1 cellular context compared by ENCODE assay signal in genomic region chr11:11149671-11150459, GRCh38.
TF ChIP-seq lines count a peak whose summit lies in the region.

No MANE protein-coding gene starts in this region.

TF ChIP-seq in GM23338, 12 proteins besides CTCF, POLR2A, EP300 and RAD21:
- TF ChIP-seq ZNF462 (CRISPR knock-in tag; IDR thresholded peaks at IDR 0.05) (no peak), EZH2phosphoT487 (IDR thresholded peaks at IDR 0.05; ENCODE audit: unreplicated experiment) (no peak), ZNF331 (CRISPR knock-in tag; IDR thresholded peaks at IDR 0.05; ENCODE audit: low read depth) (no peak), POLR2AphosphoS5 (IDR thresholded peaks at IDR 0.05; ENCODE audit: low read depth) (no peak), NANOG (IDR thresholded peaks at IDR 0.05; ENCODE audit: borderline replicate concordance) (no peak), STAT1 (IDR thresholded peaks at IDR 0.05; ENCODE audit: unreplicated experiment) (no peak), EZH2 (IDR thresholded peaks at IDR 0.05; ENCODE audit: low read depth, unreplicated experiment) (no peak), CREB1 (CRISPR knock-in tag; IDR thresholded peaks at IDR 0.05; ENCODE audit: low read depth) (no peak), ZNF114 (CRISPR knock-in tag; IDR thresholded peaks at IDR 0.05) (no peak), JUNB (IDR thresholded peaks at IDR 0.05; ENCODE audit: unreplicated experiment) (no peak)
- TF ChIP-seq, protein P1, sequence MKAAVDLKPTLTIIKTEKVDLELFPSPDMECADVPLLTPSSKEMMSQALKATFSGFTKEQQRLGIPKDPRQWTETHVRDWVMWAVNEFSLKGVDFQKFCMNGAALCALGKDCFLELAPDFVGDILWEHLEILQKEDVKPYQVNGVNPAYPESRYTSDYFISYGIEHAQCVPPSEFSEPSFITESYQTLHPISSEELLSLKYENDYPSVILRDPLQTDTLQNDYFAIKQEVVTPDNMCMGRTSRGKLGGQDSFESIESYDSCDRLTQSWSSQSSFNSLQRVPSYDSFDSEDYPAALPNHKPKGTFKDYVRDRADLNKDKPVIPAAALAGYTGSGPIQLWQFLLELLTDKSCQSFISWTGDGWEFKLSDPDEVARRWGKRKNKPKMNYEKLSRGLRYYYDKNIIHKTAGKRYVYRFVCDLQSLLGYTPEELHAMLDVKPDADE (IDR thresholded peaks at IDR 0.05), result no peak
- TF ChIP-seq, protein P2, sequence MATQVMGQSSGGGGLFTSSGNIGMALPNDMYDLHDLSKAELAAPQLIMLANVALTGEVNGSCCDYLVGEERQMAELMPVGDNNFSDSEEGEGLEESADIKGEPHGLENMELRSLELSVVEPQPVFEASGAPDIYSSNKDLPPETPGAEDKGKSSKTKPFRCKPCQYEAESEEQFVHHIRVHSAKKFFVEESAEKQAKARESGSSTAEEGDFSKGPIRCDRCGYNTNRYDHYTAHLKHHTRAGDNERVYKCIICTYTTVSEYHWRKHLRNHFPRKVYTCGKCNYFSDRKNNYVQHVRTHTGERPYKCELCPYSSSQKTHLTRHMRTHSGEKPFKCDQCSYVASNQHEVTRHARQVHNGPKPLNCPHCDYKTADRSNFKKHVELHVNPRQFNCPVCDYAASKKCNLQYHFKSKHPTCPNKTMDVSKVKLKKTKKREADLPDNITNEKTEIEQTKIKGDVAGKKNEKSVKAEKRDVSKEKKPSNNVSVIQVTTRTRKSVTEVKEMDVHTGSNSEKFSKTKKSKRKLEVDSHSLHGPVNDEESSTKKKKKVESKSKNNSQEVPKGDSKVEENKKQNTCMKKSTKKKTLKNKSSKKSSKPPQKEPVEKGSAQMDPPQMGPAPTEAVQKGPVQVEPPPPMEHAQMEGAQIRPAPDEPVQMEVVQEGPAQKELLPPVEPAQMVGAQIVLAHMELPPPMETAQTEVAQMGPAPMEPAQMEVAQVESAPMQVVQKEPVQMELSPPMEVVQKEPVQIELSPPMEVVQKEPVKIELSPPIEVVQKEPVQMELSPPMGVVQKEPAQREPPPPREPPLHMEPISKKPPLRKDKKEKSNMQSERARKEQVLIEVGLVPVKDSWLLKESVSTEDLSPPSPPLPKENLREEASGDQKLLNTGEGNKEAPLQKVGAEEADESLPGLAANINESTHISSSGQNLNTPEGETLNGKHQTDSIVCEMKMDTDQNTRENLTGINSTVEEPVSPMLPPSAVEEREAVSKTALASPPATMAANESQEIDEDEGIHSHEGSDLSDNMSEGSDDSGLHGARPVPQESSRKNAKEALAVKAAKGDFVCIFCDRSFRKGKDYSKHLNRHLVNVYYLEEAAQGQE (IDR thresholded peaks at IDR 0.05; ENCODE audit: unreplicated experiment), result no peak
